7 cellular contexts compared by ENCODE assay signal in genomic region chr10:131972474-131973071, GRCh38. TPM values are rescaled to one million over a fixed set of nuclear protein-coding genes. Genes with fewer than 3 reads are reported as not detected.
DNase-seq lines count a peak whose midpoint lies in the region; ATAC-seq and TF ChIP-seq lines count a peak whose summit lies in the region.

No MANE protein-coding gene starts in this region.

- peak overlapping the region; percentile 43 for H3K4me3 ChIP-seq in left ventricle myocardium inferior

- H3K9me3 Mint-ChIP-seq in activated CD8-positive, alpha-beta T cell treated with anti-CD3 and anti-CD28 coated beads, Interleukin-2, amount 10 ng/mL, durations not matched to agents 7 days and 5 days (ENCODE audit: insufficient read depth): no peaks in the 10 kb centered on the region

- no peaks in the 10 kb centered on the region for H3K27me3 ChIP-seq in left ventricle myocardium inferior (ENCODE audit: low read depth)

- H3K4me3 Mint-ChIP-seq in activated CD8-positive, alpha-beta T cell treated with anti-CD3 and anti-CD28 coated beads, Interleukin-2, amount 10 ng/mL, durations not matched to agents 7 days and 5 days: peak overlapping the region; percentile 65

- no peaks in the 10 kb centered on the region for H3K27me3 Mint-ChIP-seq in activated CD8-positive, alpha-beta T cell treated with anti-CD3 and anti-CD28 coated beads, Interleukin-2, amount 10 ng/mL, durations not matched to agents 7 days and 5 days (ENCODE audit: low read depth)

- POLR2A ChIA-PET in activated CD8-positive, alpha-beta T cell treated with anti-CD3 and anti-CD28 coated beads, Interleukin-2, amount 10 ng/mL, durations not matched to agents 7 days and 5 days (lab: Charles Lee): interaction anchor here (0.8 to 1.5 kb wide), 3 partner anchors 9 to 70 kb away, joined by 4 to 7 read pairs (median 4); partner anchors contain the start of gene BNIP3

- H3K4me1 Mint-ChIP-seq in activated CD8-positive, alpha-beta T cell treated with anti-CD3 and anti-CD28 coated beads, Interleukin-2, amount 10 ng/mL, durations not matched to agents 7 days and 5 days (ENCODE audit: low read depth): peaks cover 65% of the 10 kb centered on the region

- H3K36me3 ChIP-seq in left ventricle myocardium inferior: peaks cover 36% of the 10 kb centered on the region

- intact Hi-C loops in left ventricle myocardium inferior (cut with micrococcal nuclease): loop anchor here (10.0 kb wide), 1 partner anchor 78 kb away; no protein-coding TSS in a partner anchor

- peaks cover 58% of the 10 kb centered on the region for H3K4me1 ChIP-seq in left ventricle myocardium inferior

- DNase-seq in activated CD8-positive, alpha-beta T cell treated with anti-CD3 and anti-CD28 coated beads, Interleukin-2, amount 10 ng/mL, durations not matched to agents 7 days and 5 days: peak; percentile 63
- DNase-seq in left ventricle myocardium inferior (peak; percentile 81), NCI-H748 (lab: John Stamatoyannopoulos, UW; ENCODE audit: unreplicated experiment) (no peak), NOMO-1 treated with dmso at 0.1 percent for 144 hours (lab: John Stamatoyannopoulos, UW; ENCODE audit: unreplicated experiment) (no peak)
- peak; percentile 31 for DNase-seq in stimulated activated naive CD8-positive, alpha-beta T cell treated with anti-CD3 and anti-CD28 coated beads, Interleukin-15, Interleukin-2, amounts not matched to agents 100 U/mL and 50 U/mL, for 24 hours

- peak overlapping the region; percentile 79 for H3K27ac ChIP-seq in left ventricle myocardium inferior (replicated peaks)

- H3K36me3 Mint-ChIP-seq in activated CD8-positive, alpha-beta T cell treated with anti-CD3 and anti-CD28 coated beads, Interleukin-2, amount 10 ng/mL, durations not matched to agents 7 days and 5 days (ENCODE audit: low read depth): peaks cover 71% of the 10 kb centered on the region

- peak overlapping the region; percentile 90 for H3K27ac Mint-ChIP-seq in activated CD8-positive, alpha-beta T cell treated with anti-CD3 and anti-CD28 coated beads, Interleukin-2, amount 10 ng/mL, durations not matched to agents 7 days and 5 days

- no peak for TF ChIP-seq CTCF in left ventricle myocardium inferior (IDR thresholded peaks at IDR 0.05; ENCODE audit: borderline replicate concordance)

- CTCF ChIA-PET in activated CD8-positive, alpha-beta T cell treated with anti-CD3 and anti-CD28 coated beads, Interleukin-2, amount 10 ng/mL, durations not matched to agents 7 days and 5 days (lab: Charles Lee): interaction anchor here (0.8 to 4.8 kb wide), 8 partner anchors 9 to 87 kb away, joined by 3 to 29 read pairs (median 4); partner anchors contain the start of gene BNIP3

- H3K9me3 ChIP-seq in left ventricle myocardium inferior (replicated peaks): no peaks in the 10 kb centered on the region

- ATAC-seq in HG03039 (IDR thresholded peaks at IDR 0.05; ENCODE audit: unreplicated experiment): peak; percentile 42
- ATAC-seq in activated CD8-positive, alpha-beta T cell treated with anti-CD3 and anti-CD28 coated beads, Interleukin-2, amount 10 ng/mL, durations not matched to agents 7 days and 5 days: peak; percentile 74
- peak; percentile 41 for ATAC-seq in stimulated activated naive CD8-positive, alpha-beta T cell treated with anti-CD3 and anti-CD28 coated beads, Interleukin-15, Interleukin-2, amounts not matched to agents 100 U/mL and 50 U/mL, for 24 hours
- ATAC-seq in HG02870 (IDR thresholded peaks at IDR 0.05; ENCODE audit: unreplicated experiment): no peak

RNA-seq across cellular contexts. Expression of gene BNIP3, which starts 9.2 kb away (rescaled TPM):
- total RNA-seq in activated CD8-positive, alpha-beta T cell treated with anti-CD3 and anti-CD28 coated beads, Interleukin-2, amount 10 ng/mL, durations not matched to agents 7 days and 5 days: 10 to 100 TPM; 61.5 to 62.9 TPM
- 161 TPM for total RNA-seq in left ventricle myocardium inferior

Comparison
In these comparisons a context has a peak if more than half of its experiments do, and no peak if none do; other contexts are left out.
1. DNase-seq: peak in activated CD8-positive, alpha-beta T cell treated with anti-CD3 and anti-CD28 coated beads, Interleukin-2, amount 10 ng/mL, durations not matched to agents 7 days and 5 days (single experiment), left ventricle myocardium inferior (single experiment) and stimulated activated naive CD8-positive, alpha-beta T cell treated with anti-CD3 and anti-CD28 coated beads, Interleukin-15, Interleukin-2, amounts not matched to agents 100 U/mL and 50 U/mL, for 24 hours (single experiment); none in NCI-H748 (single experiment) and NOMO-1 treated with dmso at 0.1 percent for 144 hours (single experiment).